ENCODE assay signal across 8 cellular contexts in the genomic region with DNA sequence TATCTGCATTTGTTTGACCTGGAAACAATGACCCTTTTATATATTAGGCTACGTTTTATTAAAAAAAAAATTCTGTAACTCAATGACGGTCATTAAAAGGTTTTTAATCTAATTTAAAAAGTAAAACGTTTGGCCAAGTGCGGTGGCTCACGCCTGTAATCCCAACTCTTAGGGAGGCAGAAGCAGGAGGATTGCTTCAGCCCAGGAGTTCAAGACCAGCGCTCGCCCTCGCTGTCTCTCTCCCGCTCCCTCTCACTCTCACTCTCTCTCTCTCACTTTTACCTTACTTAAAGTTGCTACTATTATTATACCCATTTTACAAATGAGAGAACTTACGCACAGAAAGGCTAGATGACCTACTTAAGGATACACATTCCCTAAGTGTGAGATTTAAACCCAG. TPM values are rescaled to one million over a fixed set of nuclear protein-coding genes. Genes with fewer than 3 reads are reported as not detected.
DNase-seq lines count a peak whose midpoint lies in the region; ATAC-seq and TF ChIP-seq lines count a peak whose summit lies in the region.

No MANE protein-coding gene starts in this region.

- intact Hi-C loops in ascending aorta (cut with DNase I) (loop anchor here (5.0 to 10.0 kb wide), 2 partner anchors 263 to 519 kb away; no protein-coding TSS in a partner anchor), lower lobe of right lung (cut with DNase I) (no loop called here), transverse colon (cut with DNase I; ENCODE audit: low total_unique reads) (no loop called here), posterior vena cava (cut with DNase I) (no loop called here)

- no peaks in the 10 kb centered on the region for H3K9me3 Mint-ChIP-seq in activated naive CD4-positive, alpha-beta T cell treated with anti-CD3 and anti-CD28 coated beads, Interleukin-2, amount 10 ng/mL, durations not matched to agents 7 days and 5 days

- peak overlapping the region; percentile 84 to 95 for H3K4me3 ChIP-seq in ascending aorta
- peak overlapping the region; percentile 80 for H3K4me3 ChIP-seq in lower lobe of right lung
- peak overlapping the region in 3 of 4 donors; percentile 62 to 91 (median 70) for H3K4me3 ChIP-seq in transverse colon

- H3K36me3 ChIP-seq in ascending aorta (peaks cover 0 to 4% of the 10 kb centered on the region in 2 donors), lower lobe of right lung (peaks cover 8% of the 10 kb centered on the region), transverse colon (no peaks in the 10 kb centered on the region)

- no peak for DNase-seq in activated naive CD4-positive, alpha-beta T cell treated with anti-CD3 and anti-CD28 coated beads, Interleukin-2, amount 10 ng/mL, durations not matched to agents 7 days and 5 days
- DNase-seq in activated naive CD4-positive, alpha-beta T cell treated with Interleukin-2 at 50 U/mL for 16 hours: no peak
- DNase-seq in ascending aorta (ENCODE audit: low spot score in 2 of 2) (no peak), lower lobe of right lung (no peak), transverse colon (no peak), posterior vena cava (ENCODE audit: low spot score) (no peak)
- no peak for DNase-seq in effector CD8-positive, alpha-beta T cell (lab: John Stamatoyannopoulos, UW)

- peak overlapping the region; percentile 97 for H3K4me3 Mint-ChIP-seq in activated naive CD4-positive, alpha-beta T cell treated with anti-CD3 and anti-CD28 coated beads, Interleukin-2, amount 10 ng/mL, durations not matched to agents 7 days and 5 days

- H3K27me3 ChIP-seq in ascending aorta (no peaks in the 10 kb centered on the region), lower lobe of right lung (ENCODE audit: low read depth) (no peaks in the 10 kb centered on the region), transverse colon (no peaks in the 10 kb centered on the region)

- peaks cover 44% of the 10 kb centered on the region for H3K4me1 Mint-ChIP-seq in activated naive CD4-positive, alpha-beta T cell treated with anti-CD3 and anti-CD28 coated beads, Interleukin-2, amount 10 ng/mL, durations not matched to agents 7 days and 5 days

- no peak for TF ChIP-seq CTCF in ascending aorta (IDR thresholded peaks at IDR 0.05)
- TF ChIP-seq CTCF in lower lobe of right lung (IDR thresholded peaks at IDR 0.05): no peak
- no peak for TF ChIP-seq CTCF in transverse colon (IDR thresholded peaks at IDR 0.05)

- peaks cover 4% of the 10 kb centered on the region for H3K27me3 Mint-ChIP-seq in activated naive CD4-positive, alpha-beta T cell treated with anti-CD3 and anti-CD28 coated beads, Interleukin-2, amount 10 ng/mL, durations not matched to agents 7 days and 5 days

- WGBS in transverse colon (ENCODE audit: low coverage in 1 of 2), 2 donors: 50 to 65% methylated on average over 9 to 10 of the region's 10 CpGs

- TF ChIP-seq EP300 in transverse colon (IDR thresholded peaks at IDR 0.05; ENCODE audit: low read depth): no peak

- H3K4me1 ChIP-seq in ascending aorta (peaks cover 0 to 10% of the 10 kb centered on the region in 2 donors), lower lobe of right lung (peaks cover 12% of the 10 kb centered on the region), transverse colon (peaks cover 6 to 17% (median 8%) of the 10 kb centered on the region in 4 donors)

- CTCF ChIA-PET in activated naive CD4-positive, alpha-beta T cell treated with anti-CD3 and anti-CD28 coated beads, Interleukin-2, amount 10 ng/mL, durations not matched to agents 7 days and 5 days (lab: Charles Lee): interaction anchor here (1.9 to 4.3 kb wide), 2 partner anchors 11 to 70 kb away, joined by 9 to 34 read pairs; no protein-coding TSS in a partner anchor

- H3K27ac Mint-ChIP-seq in activated naive CD4-positive, alpha-beta T cell treated with anti-CD3 and anti-CD28 coated beads, Interleukin-2, amount 10 ng/mL, durations not matched to agents 7 days and 5 days: peak overlapping the region; percentile 94

- TF ChIP-seq POLR2A in transverse colon (IDR thresholded peaks at IDR 0.05): no peak

- in situ Hi-C loops in transverse colon (cut with MboI; ENCODE audit: low pct_ligation_motif_present in 1 of 4, low pct_unique_long_range_greater_than_20kb in 1 of 4, low sequenced_read_pairs in 3 of 4): no loop called here

- ATAC-seq in lower lobe of right lung (no peak), HG03432 (IDR thresholded peaks at IDR 0.05; ENCODE audit: unreplicated experiment) (no peak)

- H3K27ac ChIP-seq in ascending aorta (peak overlapping the region in 1 of 2 donors; percentile 91), lower lobe of right lung (peak overlapping the region; percentile 85), transverse colon (peak overlapping the region; percentile 80 to 88 (median 84))

- H3K9me3 ChIP-seq in ascending aorta (no peaks in the 10 kb centered on the region), lower lobe of right lung (no peaks in the 10 kb centered on the region), transverse colon (no peaks in the 10 kb centered on the region)

- H3K36me3 Mint-ChIP-seq in activated naive CD4-positive, alpha-beta T cell treated with anti-CD3 and anti-CD28 coated beads, Interleukin-2, amount 10 ng/mL, durations not matched to agents 7 days and 5 days: peaks cover 18% of the 10 kb centered on the region

RNA-seq across cellular contexts. Expression of a gene that starts 0.8 kb away (rescaled TPM):
- total RNA-seq in ascending aorta (7.8 TPM), lower lobe of right lung (15.6 TPM), transverse colon (10 to 100 TPM in 2 of 4 donors, 1 to 10 TPM in 2; 6.4 to 15.1 (median 10.4) TPM), posterior vena cava (10 to 100 TPM in 1 of 2 donors, 1 to 10 TPM in 1; 9.8 to 11.7 TPM)
